8 cellular contexts compared by ENCODE assay signal in the genomic region with DNA sequence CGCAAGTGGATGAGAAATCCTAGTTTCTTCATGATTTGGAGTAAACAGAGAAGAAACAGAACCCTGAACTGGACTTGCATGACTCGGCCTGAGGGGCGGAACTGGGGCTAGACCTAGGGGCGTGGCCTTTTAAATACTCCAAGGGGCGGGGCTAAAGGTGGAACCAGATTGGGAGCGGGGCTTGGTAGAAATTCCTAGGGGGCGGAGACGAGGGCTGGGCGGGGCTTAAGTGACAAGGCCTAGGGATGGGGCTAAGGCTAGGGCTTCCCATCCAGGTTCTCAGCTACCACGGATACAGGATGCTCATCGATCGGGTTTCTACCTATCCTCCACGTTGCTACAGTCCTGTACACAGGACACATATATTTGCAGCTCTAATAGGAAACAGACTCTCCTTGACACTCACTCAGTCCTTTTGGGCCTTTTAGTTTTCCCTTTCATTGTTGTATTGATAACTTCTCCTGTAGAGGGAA. TPM values are rescaled to one million over a fixed set of nuclear protein-coding genes. Genes with fewer than 3 reads are reported as not detected.
DNase-seq lines count a peak whose midpoint lies in the region; ATAC-seq and TF ChIP-seq lines count a peak whose summit lies in the region.

No MANE protein-coding gene starts in this region.

- H3K4me3 ChIP-seq in SU-DHL-6 (ENCODE audit: insufficient read depth, low read length, poor library complexity, severe bottlenecking) (peak overlapping the region; percentile 77), lower lobe of right lung (peak overlapping the region; percentile 91)

- 0 out of 2 replicates have a peak, but pooled peaks cover 9% of the 10 kb centered on the region for H3K9me3 ChIP-seq in SU-DHL-6 (ENCODE audit: insufficient read depth, low read length)
- H3K9me3 ChIP-seq in lower lobe of right lung = no peaks in the 10 kb centered on the region

- H3K9ac ChIP-seq in SU-DHL-6 (ENCODE audit: low read length) = peak overlapping the region; percentile 83

- no peaks in the 10 kb centered on the region for H4K20me1 ChIP-seq in SU-DHL-6 (ENCODE audit: low read depth, low read length)

- H3K27me3 ChIP-seq in SU-DHL-6 (ENCODE audit: low read length) (no peaks in the 10 kb centered on the region), lower lobe of right lung (ENCODE audit: low read depth) (no peaks in the 10 kb centered on the region)

- H3K4me1 ChIP-seq in lower lobe of right lung = peaks cover 19% of the 10 kb centered on the region

- peak overlapping the region; percentile 87 for H3K4me2 ChIP-seq in SU-DHL-6 (ENCODE audit: low read depth, low read length, poor library complexity, severe bottlenecking)

- peaks cover 2 to 5% of the 10 kb centered on the region in 2 donors for H3K9me3 Mint-ChIP-seq in stimulated activated naive B cell treated with anti-CD40 and anti-IgM and Interleukin-4, amounts not matched to agents 10 μg/mL and 1 μg/mL and 100 μg/mL, for 72 hours

- H3K36me3 ChIP-seq in SU-DHL-6 (ENCODE audit: low read length) = no peaks in the 10 kb centered on the region
- no peaks in the 10 kb centered on the region for H3K36me3 ChIP-seq in lower lobe of right lung

- H2AFZ ChIP-seq in SU-DHL-6 (ENCODE audit: low read depth, low read length, severe bottlenecking) = peak overlapping the region; percentile 100

- TF ChIP-seq CTCF in SU-DHL-6 (IDR thresholded peaks at IDR 0.05; ENCODE audit: insufficient read depth, low read length, poor library complexity, severe bottlenecking) (no peak), lower lobe of right lung (IDR thresholded peaks at IDR 0.05) (no peak)

- H3K79me2 ChIP-seq in SU-DHL-6 (ENCODE audit: insufficient read depth, low read length) = peaks cover 14% of the 10 kb centered on the region; the same call in 1 of the 2 replicates

- no peaks in the 10 kb centered on the region for H3K9me2 ChIP-seq in SU-DHL-6 (replicated peaks; ENCODE audit: insufficient read depth, low read length)

- peaks cover 7 to 19% of the 10 kb centered on the region in 2 donors for H3K4me1 Mint-ChIP-seq in stimulated activated naive B cell treated with anti-CD40 and anti-IgM and Interleukin-4, amounts not matched to agents 10 μg/mL and 1 μg/mL and 100 μg/mL, for 72 hours

- ATAC-seq in HG02798 (IDR thresholded peaks at IDR 0.05; ENCODE audit: poor library complexity, unreplicated experiment) (peak; percentile 67), lower lobe of right lung (peak; percentile 93 to 95)
- peak; percentile 76 for ATAC-seq in stimulated activated naive B cell treated with anti-CD40 and anti-IgM and Interleukin-4, amounts not matched to agents 10 μg/mL and 1 μg/mL and 100 μg/mL, for 72 hours (replicated peaks)

- peaks cover 5 to 14% of the 10 kb centered on the region in 2 donors for H3K36me3 Mint-ChIP-seq in stimulated activated naive B cell treated with anti-CD40 and anti-IgM and Interleukin-4, amounts not matched to agents 10 μg/mL and 1 μg/mL and 100 μg/mL, for 72 hours

- H3K27ac ChIP-seq in SU-DHL-6 (ENCODE audit: low read depth, low read length) = peak overlapping the region; percentile 87
- peak overlapping the region; percentile 99 for H3K27ac ChIP-seq in lower lobe of right lung

- peak; percentile 84 for DNase-seq in stimulated activated CD4-positive, alpha-beta T cell treated with anti-CD3 and anti-CD28 coated beads, Interleukin-12 subunit alpha, Interleukin-12 subunit beta, amount 100 ng/mL, for 4 hours
- no peak for DNase-seq in stimulated activated CD4-positive, alpha-beta T cell treated with anti-CD3 and anti-CD28 coated beads, Interleukin-1b, Interleukin-23, amount 100 ng/mL, for 48 hours
- peak; percentile 94 to 100 (median 99) for DNase-seq in NCI-H1417 (lab: John Stamatoyannopoulos, UW)
- peak; percentile 90 for DNase-seq in ecto neural progenitor cell (ENCODE audit: low spot score)
- peak; percentile 94 for DNase-seq in lower lobe of right lung
- DNase-seq in stimulated activated naive B cell treated with anti-CD40 and anti-IgM and Interleukin-4, amounts not matched to agents 10 μg/mL and 1 μg/mL and 100 μg/mL, for 72 hours = no peak

- peak overlapping the region; percentile 92 to 93 for H3K4me3 Mint-ChIP-seq in stimulated activated naive B cell treated with anti-CD40 and anti-IgM and Interleukin-4, amounts not matched to agents 10 μg/mL and 1 μg/mL and 100 μg/mL, for 72 hours

- peaks cover 2 to 6% of the 10 kb centered on the region in 2 donors for H3K27me3 Mint-ChIP-seq in stimulated activated naive B cell treated with anti-CD40 and anti-IgM and Interleukin-4, amounts not matched to agents 10 μg/mL and 1 μg/mL and 100 μg/mL, for 72 hours

- peak overlapping the region; percentile 96 for H3K27ac Mint-ChIP-seq in stimulated activated naive B cell treated with anti-CD40 and anti-IgM and Interleukin-4, amounts not matched to agents 10 μg/mL and 1 μg/mL and 100 μg/mL, for 72 hours

- H3F3A ChIP-seq in SU-DHL-6 (ENCODE audit: insufficient read depth) = peaks cover 4% of the 10 kb centered on the region; the same call in 1 of the 2 replicates

- intact Hi-C loops in lower lobe of right lung (cut with DNase I) = no loop called here

RNA-seq across cellular contexts. Expression of a gene that starts 0.4 kb away (rescaled TPM):
- 9.0 TPM for total RNA-seq in lower lobe of right lung

RNA-seq across cellular contexts. Expression of a gene that starts 14.0 kb away (rescaled TPM):
- total RNA-seq in lower lobe of right lung = 20.2 TPM

RNA-seq across cellular contexts. Expression of a gene that starts 52.8 kb away (rescaled TPM):
- 2.2 TPM for total RNA-seq in lower lobe of right lung

RNA-seq across cellular contexts. Expression of a gene that starts 59.3 kb away (rescaled TPM):
- not detected for total RNA-seq in lower lobe of right lung

Comparison
In these comparisons a context has a peak if more than half of its experiments do, and no peak if none do; other contexts are left out.
1. DNase-seq: peak in stimulated activated CD4-positive, alpha-beta T cell treated with anti-CD3 and anti-CD28 coated beads, Interleukin-12 subunit alpha, Interleukin-12 subunit beta, amount 100 ng/mL, for 4 hours (single experiment), NCI-H1417 (3 of 3), ecto neural progenitor cell (single experiment) and lower lobe of right lung (single experiment); none in stimulated activated CD4-positive, alpha-beta T cell treated with anti-CD3 and anti-CD28 coated beads, Interleukin-1b, Interleukin-23, amount 100 ng/mL, for 48 hours (single experiment) and stimulated activated naive B cell treated with anti-CD40 and anti-IgM and Interleukin-4, amounts not matched to agents 10 μg/mL and 1 μg/mL and 100 μg/mL, for 72 hours (single experiment).
2. Peak in every context shown above with its lines, with median percentiles within 50 percentile points of each other: ATAC-seq.